1 cellular context compared by ENCODE assay signal in the genomic region with DNA sequence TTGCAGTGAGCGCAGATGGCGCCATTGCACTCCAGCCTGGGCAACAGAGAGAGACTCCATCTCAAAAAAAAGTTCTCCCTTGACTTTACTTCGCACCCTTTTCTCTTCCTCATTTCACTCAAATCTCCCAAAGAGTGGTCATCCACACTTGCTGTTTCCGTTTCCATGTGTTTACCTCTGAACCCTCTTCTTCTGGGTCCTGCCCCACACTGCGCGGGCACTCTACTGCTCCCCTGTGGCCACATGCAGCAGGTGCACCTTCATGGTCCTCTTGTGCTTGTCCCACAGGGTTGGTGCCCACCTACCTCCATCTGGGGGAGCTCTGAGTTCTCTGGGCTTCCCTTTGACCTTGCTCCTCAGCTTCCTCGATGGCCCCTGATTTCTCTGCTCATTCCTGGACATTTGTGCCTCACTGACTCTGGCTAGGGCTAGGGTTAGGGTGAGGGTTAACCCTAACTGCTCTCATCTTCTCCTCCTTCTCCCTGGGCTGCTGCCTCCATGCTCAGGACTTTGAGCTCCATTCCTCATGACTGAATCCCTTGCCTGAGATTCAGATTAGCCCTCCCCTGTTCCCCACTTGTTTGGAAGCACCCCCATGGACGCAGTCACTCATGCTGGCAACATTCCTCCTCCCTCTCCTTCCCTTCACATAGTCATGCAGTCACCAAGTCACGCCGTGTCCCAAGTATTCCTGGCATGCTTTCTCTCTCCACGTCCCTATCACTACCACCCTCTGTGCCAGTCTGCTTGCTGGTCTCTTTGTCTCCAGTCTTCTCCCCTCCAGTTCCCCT.
TF ChIP-seq lines count a peak whose summit lies in the region.

No MANE protein-coding gene starts in this region.

TF ChIP-seq in GM23338, 12 proteins besides CTCF, POLR2A, EP300 and RAD21 (continued from another document):
- TF ChIP-seq, protein P1, sequence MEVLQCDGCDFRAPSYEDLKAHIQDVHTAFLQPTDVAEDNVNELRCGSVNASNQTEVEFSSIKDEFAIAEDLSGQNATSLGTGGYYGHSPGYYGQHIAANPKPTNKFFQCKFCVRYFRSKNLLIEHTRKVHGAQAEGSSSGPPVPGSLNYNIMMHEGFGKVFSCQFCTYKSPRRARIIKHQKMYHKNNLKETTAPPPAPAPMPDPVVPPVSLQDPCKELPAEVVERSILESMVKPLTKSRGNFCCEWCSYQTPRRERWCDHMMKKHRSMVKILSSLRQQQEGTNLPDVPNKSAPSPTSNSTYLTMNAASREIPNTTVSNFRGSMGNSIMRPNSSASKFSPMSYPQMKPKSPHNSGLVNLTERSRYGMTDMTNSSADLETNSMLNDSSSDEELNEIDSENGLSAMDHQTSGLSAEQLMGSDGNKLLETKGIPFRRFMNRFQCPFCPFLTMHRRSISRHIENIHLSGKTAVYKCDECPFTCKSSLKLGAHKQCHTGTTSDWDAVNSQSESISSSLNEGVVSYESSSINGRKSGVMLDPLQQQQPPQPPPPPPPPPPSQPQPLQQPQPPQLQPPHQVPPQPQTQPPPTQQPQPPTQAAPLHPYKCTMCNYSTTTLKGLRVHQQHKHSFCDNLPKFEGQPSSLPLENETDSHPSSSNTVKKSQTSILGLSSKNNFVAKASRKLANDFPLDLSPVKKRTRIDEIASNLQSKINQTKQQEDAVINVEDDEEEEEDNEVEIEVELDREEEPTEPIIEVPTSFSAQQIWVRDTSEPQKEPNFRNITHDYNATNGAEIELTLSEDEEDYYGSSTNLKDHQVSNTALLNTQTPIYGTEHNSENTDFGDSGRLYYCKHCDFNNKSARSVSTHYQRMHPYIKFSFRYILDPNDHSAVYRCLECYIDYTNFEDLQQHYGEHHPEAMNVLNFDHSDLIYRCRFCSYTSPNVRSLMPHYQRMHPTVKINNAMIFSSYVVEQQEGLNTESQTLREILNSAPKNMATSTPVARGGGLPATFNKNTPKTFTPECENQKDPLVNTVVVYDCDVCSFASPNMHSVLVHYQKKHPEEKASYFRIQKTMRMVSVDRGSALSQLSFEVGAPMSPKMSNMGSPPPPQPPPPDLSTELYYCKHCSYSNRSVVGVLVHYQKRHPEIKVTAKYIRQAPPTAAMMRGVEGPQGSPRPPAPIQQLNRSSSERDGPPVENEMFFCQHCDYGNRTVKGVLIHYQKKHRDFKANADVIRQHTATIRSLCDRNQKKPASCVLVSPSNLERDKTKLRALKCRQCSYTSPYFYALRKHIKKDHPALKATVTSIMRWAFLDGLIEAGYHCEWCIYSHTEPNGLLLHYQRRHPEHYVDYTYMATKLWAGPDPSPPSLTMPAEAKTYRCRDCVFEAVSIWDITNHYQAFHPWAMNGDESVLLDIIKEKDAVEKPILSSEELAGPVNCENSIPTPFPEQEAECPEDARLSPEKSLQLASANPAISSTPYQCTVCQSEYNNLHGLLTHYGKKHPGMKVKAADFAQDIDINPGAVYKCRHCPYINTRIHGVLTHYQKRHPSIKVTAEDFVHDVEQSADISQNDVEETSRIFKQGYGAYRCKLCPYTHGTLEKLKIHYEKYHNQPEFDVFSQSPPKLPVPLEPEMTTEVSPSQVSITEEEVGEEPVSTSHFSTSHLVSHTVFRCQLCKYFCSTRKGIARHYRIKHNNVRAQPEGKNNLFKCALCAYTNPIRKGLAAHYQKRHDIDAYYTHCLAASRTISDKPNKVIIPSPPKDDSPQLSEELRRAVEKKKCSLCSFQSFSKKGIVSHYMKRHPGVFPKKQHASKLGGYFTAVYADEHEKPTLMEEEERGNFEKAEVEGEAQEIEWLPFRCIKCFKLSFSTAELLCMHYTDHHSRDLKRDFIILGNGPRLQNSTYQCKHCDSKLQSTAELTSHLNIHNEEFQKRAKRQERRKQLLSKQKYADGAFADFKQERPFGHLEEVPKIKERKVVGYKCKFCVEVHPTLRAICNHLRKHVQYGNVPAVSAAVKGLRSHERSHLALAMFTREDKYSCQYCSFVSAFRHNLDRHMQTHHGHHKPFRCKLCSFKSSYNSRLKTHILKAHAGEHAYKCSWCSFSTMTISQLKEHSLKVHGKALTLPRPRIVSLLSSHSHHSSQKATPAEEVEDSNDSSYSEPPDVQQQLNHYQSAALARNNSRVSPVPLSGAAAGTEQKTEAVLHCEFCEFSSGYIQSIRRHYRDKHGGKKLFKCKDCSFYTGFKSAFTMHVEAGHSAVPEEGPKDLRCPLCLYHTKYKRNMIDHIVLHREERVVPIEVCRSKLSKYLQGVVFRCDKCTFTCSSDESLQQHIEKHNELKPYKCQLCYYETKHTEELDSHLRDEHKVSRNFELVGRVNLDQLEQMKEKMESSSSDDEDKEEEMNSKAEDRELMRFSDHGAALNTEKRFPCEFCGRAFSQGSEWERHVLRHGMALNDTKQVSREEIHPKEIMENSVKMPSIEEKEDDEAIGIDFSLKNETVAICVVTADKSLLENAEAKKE (CRISPR knock-in tag; IDR thresholded peaks at IDR 0.05) = no peak; the same call in 1 of the 2 replicates
- TF ChIP-seq NANOG (IDR thresholded peaks at IDR 0.05; ENCODE audit: borderline replicate concordance) (no peak), EZH2phosphoT487 (IDR thresholded peaks at IDR 0.05; ENCODE audit: unreplicated experiment) (no peak)
